ENCODE assay signal across 34 cellular contexts in genomic region chr1:197011614-197012013, GRCh38. TPM values are rescaled to one million over a fixed set of nuclear protein-coding genes. Genes with fewer than 3 reads are reported as not detected.
"Had no signal": no experiment of that assay in that cellular context is flagged by ENCODE, and none has a peak within 500 bp of the region (broad histone marks: within the 10 kb centered on the region; RNA-seq: fewer than 3 reads in every experiment).

No MANE protein-coding gene starts in this region.

- H3K9me3 Mint-ChIP-seq: neural progenitor cell had no signal

- H3K27me3 ChIP-seq: neural progenitor cell, ovary, stomach, thyroid gland, tibial nerve, upper lobe of left lung, vagina had no signal

- DNase-seq: natural killer cell; occipital lobe; ovary; posterior cingulate gyrus; psoas muscle; right cardiac atrium; stimulated activated CD4-positive, alpha-beta T cell treated with anti-CD3 and anti-CD28 coated beads, Interleukin-15, amount 100 ng/mL, for 24 hours; stimulated activated CD4-positive, alpha-beta T cell treated with anti-CD3 and anti-CD28 coated beads, Interleukin-2, amount 100 ng/mL, for 24 hours; stimulated activated CD4-positive, alpha-beta T cell treated with anti-CD3 and anti-CD28 coated beads, Interleukin-2, amount 100 ng/mL, for 48 hours; stimulated activated CD4-positive, alpha-beta T cell treated with anti-CD3 and anti-CD28 coated beads, Interleukin-4, amount 100 ng/mL, for 24 hours; stimulated activated naive B cell treated with anti-CD40 and anti-IgM and Interleukin-4, amounts not matched to agents 10 μg/mL and 1 μg/mL and 100 μg/mL, for 72 hours; stimulated activated naive CD4-positive, alpha-beta T cell treated with Interleukin-2 at 50 U/mL for 16 hours; stomach; thyroid gland; trophoblast cell; upper lobe of left lung had no signal

- H3K4me2 ChIP-seq: neural progenitor cell had no signal

- H3K4me3 Mint-ChIP-seq: natural killer cell; nephron; neural progenitor cell; stimulated activated effector memory CD8-positive, alpha-beta T cell treated with anti-CD3 and anti-CD28 coated beads, Interleukin-12 subunit alpha, Interleukin-12 subunit beta, amount 100 ng/mL, for 72 hours; stimulated activated naive B cell treated with anti-CD40 and anti-IgM and Interleukin-4, amounts not matched to agents 10 μg/mL and 1 μg/mL and 100 μg/mL, for 72 hours; stimulated activated naive CD8-positive, alpha-beta T cell treated with anti-CD3 and anti-CD28 coated beads, Interleukin-15, Interleukin-2, amounts not matched to agents 100 ng/mL and 50 ng/mL, for 24 hours had no signal

- H3K9ac ChIP-seq: neural progenitor cell, parathyroid adenoma had no signal

- H3K4me1 Mint-ChIP-seq: natural killer cell; nephron; neural progenitor cell; stimulated activated effector memory CD8-positive, alpha-beta T cell treated with anti-CD3 and anti-CD28 coated beads, Interleukin-12 subunit alpha, Interleukin-12 subunit beta, amount 100 ng/mL, for 72 hours; stimulated activated naive B cell treated with anti-CD40 and anti-IgM and Interleukin-4, amounts not matched to agents 10 μg/mL and 1 μg/mL and 100 μg/mL, for 72 hours had no signal

- H2AFZ ChIP-seq: neural progenitor cell, parathyroid adenoma had no signal

- H3K27ac Mint-ChIP-seq: natural killer cell; nephron; neural progenitor cell; progenitor cell of endocrine pancreas; stimulated activated effector memory CD8-positive, alpha-beta T cell treated with anti-CD3 and anti-CD28 coated beads, Interleukin-12 subunit alpha, Interleukin-12 subunit beta, amount 100 ng/mL, for 72 hours; stimulated activated naive B cell treated with anti-CD40 and anti-IgM and Interleukin-4, amounts not matched to agents 10 μg/mL and 1 μg/mL and 100 μg/mL, for 72 hours; stimulated activated naive CD8-positive, alpha-beta T cell treated with anti-CD3 and anti-CD28 coated beads, Interleukin-15, Interleukin-2, amounts not matched to agents 100 ng/mL and 50 ng/mL, for 24 hours had no signal

- H3K27ac ChIP-seq: neural progenitor cell, ovary, parathyroid adenoma, psoas muscle, skin epidermis, stomach, thoracic aorta, thyroid gland, tibial nerve, upper lobe of left lung, vagina had no signal

- H3K27me3 Mint-ChIP-seq: progenitor cell of endocrine pancreas; stimulated activated naive B cell treated with anti-CD40 and anti-IgM and Interleukin-4, amounts not matched to agents 10 μg/mL and 1 μg/mL and 100 μg/mL, for 72 hours; stimulated activated naive CD8-positive, alpha-beta T cell treated with anti-CD3 and anti-CD28 coated beads, Interleukin-15, Interleukin-2, amounts not matched to agents 100 ng/mL and 50 ng/mL, for 24 hours had no signal

- H3K36me3 Mint-ChIP-seq: natural killer cell; neural progenitor cell; stimulated activated effector memory CD8-positive, alpha-beta T cell treated with anti-CD3 and anti-CD28 coated beads, Interleukin-12 subunit alpha, Interleukin-12 subunit beta, amount 100 ng/mL, for 72 hours; stimulated activated naive B cell treated with anti-CD40 and anti-IgM and Interleukin-4, amounts not matched to agents 10 μg/mL and 1 μg/mL and 100 μg/mL, for 72 hours had no signal

- H3K36me3 ChIP-seq: neural progenitor cell, ovary, stomach, thoracic aorta, thyroid gland, tibial nerve, upper lobe of left lung, vagina had no signal

- H3K79me2 ChIP-seq: parathyroid adenoma had no signal

- FAIRE-seq: urothelium cell line had no signal

- H3K4me3 ChIP-seq: neural progenitor cell, ovary, psoas muscle, skin epidermis, stomach, thoracic aorta, thyroid gland, tibial nerve, upper lobe of left lung, vagina had no signal

- H3K4me1 ChIP-seq: neural progenitor cell, parathyroid adenoma, psoas muscle, stomach, thyroid gland, tibial nerve, upper lobe of left lung, vagina had no signal

- H3K9me3 ChIP-seq: ovary, psoas muscle, thoracic aorta, thyroid gland, upper lobe of left lung, vagina had no signal

- ATAC-seq: natural killer cell; psoas muscle; right cardiac atrium; sciatic nerve; stimulated activated effector memory CD8-positive, alpha-beta T cell treated with anti-CD3 and anti-CD28 coated beads, Interleukin-12 subunit alpha, Interleukin-12 subunit beta, amount 100 ng/mL, for 72 hours; stimulated activated naive B cell treated with anti-CD40 and anti-IgM and Interleukin-4, amounts not matched to agents 10 μg/mL and 1 μg/mL and 100 μg/mL, for 72 hours had no signal

RNA-seq across cellular contexts. Expression of gene CFHR5, which starts 34.3 kb away (rescaled TPM):
- total RNA-seq: natural killer cell, occipital lobe, osteoblast, ovary, progenitor cell of endocrine pancreas, psoas muscle, renal cortical epithelial cell, right cardiac atrium, sciatic nerve, stomach, subcutaneous adipose tissue, temporal lobe, thoracic aorta, thyroid gland, tibial nerve, upper lobe of left lung, ureter, vagina had no signal
- polyA plus RNA-seq: neural cell, psoas muscle, right cardiac atrium, stomach had no signal

RNA-seq across cellular contexts. Expression of gene F13B, which starts 55.4 kb away (rescaled TPM):
- total RNA-seq: natural killer cell, occipital lobe, ovary, progenitor cell of endocrine pancreas, psoas muscle, renal cortical epithelial cell, right cardiac atrium, sciatic nerve, subcutaneous adipose tissue, temporal lobe, thoracic aorta, thyroid gland, tibial nerve, upper lobe of left lung, ureter, vagina had no signal
- polyA plus RNA-seq: neural cell, ovary, psoas muscle, right cardiac atrium, stomach had no signal
